8 cellular contexts compared by ENCODE assay signal in the genomic region with DNA sequence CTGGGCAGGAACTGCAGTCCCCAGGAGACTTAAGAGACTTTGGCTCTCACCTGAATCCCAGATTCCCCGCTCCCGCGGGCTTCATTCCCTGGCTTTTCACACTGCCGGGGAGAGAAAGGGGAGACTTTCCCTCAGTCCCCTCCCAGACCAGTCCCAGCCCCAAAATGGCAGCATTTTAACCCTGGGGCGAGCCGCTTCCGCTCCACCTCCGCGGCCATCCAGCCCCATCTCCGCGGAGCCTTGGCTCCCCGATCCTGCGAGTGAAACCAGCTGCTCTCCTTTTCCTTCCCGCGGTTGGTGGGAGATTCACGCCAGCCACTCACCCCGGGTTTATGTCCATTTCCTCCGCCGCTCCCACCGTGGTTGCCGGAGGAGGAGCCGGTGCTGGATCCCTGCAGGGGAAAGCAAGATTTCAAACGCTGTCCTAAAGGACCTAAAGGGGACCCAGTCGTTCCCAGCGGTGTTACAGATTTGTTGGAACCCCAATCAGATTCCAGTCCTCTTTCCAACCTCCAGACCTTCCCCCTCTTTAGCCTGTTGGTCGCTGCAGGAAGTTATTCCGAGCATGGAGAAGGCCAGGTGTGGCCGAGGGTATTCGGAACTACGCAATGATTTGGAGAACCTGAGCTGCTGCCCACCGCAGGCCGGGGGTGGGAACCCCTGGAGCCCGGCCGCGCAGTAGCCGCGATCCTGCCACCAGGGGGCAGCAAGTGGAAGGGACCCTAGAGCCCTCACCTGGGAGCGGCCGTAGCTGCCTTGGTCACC. TPM values are rescaled to one million over a fixed set of nuclear protein-coding genes. Genes with fewer than 3 reads are reported as not detected.
DNase-seq lines count a peak whose midpoint lies in the region; ATAC-seq and TF ChIP-seq lines count a peak whose summit lies in the region.

No MANE protein-coding gene starts in this region.

- no peak for ATAC-seq in HG03280 (IDR thresholded peaks at IDR 0.05; ENCODE audit: unreplicated experiment)

- DNase-seq in NCI-H1417 (lab: John Stamatoyannopoulos, UW) = peak; percentile 58 to 79 (median 76)
- no peak for DNase-seq in NCI-H1417 treated with DMSO at 0.1 percent for 48 hours (lab: John Stamatoyannopoulos, UW)
- DNase-seq in M059J (ENCODE audit: low read depth) = peak; percentile 58
- DNase-seq in T-helper 9 cell = peak; percentile 76
- peak; percentile 5 for DNase-seq in astrocyte of the spinal cord (ENCODE audit: low read depth, low spot score)

- H3K4me2 ChIP-seq in skeletal muscle satellite cell (ENCODE audit: low read length) = peak overlapping the region; percentile 83

- H3K4me3 ChIP-seq in astrocyte of the spinal cord (ENCODE audit: low read depth, low read length) (no peak overlapping the region), iPS-11a (ENCODE audit: low read depth, low read length) (peak overlapping the region; percentile 82), skeletal muscle satellite cell (ENCODE audit: low read length) (peak overlapping the region; percentile 60)

- H3K9ac ChIP-seq in skeletal muscle satellite cell (ENCODE audit: low read depth, low read length) = peak overlapping the region; percentile 20

- in situ Hi-C loops in astrocyte of the spinal cord (cut with HindIII; ENCODE audit: low sequenced_read_pairs) = no loop called here

- H3K36me3 ChIP-seq in skeletal muscle satellite cell (ENCODE audit: insufficient read depth, low read length) = no peaks in the 10 kb centered on the region

- peaks cover 28% of the 10 kb centered on the region for H3K4me1 ChIP-seq in skeletal muscle satellite cell (ENCODE audit: control insufficient read depth, insufficient read depth, low read length)

- H3K27me3 ChIP-seq in skeletal muscle satellite cell (ENCODE audit: control insufficient read depth, insufficient read depth, low read length) = peaks cover 83% of the 10 kb centered on the region

- TF ChIP-seq CTCF in astrocyte of the spinal cord (IDR thresholded peaks at IDR 0.05; ENCODE audit: low read depth, low read length) = peak; percentile 91

- no peaks in the 10 kb centered on the region for H3K9me3 ChIP-seq in skeletal muscle satellite cell (replicated peaks; ENCODE audit: low read length)

RNA-seq across cellular contexts. Expression of gene DMKN, which starts 3.4 kb away (rescaled TPM):
- total RNA-seq in M059J (2014; rRNA removed; shearing (Covaris generic)) = 6.7 and 34.4 TPM in 2 replicates
- total RNA-seq in skeletal muscle satellite cell (2012; rRNA removed) = 9.4 and 14.4 TPM in 2 replicates

RNA-seq across cellular contexts. Expression of gene SBSN, which starts 18.1 kb away (rescaled TPM):
- total RNA-seq in M059J (2014; rRNA removed; shearing (Covaris generic)) = 0.25 and 0.49 TPM in 2 replicates
- 7.4 and 20.3 TPM in 2 replicates for total RNA-seq in skeletal muscle satellite cell (2012; rRNA removed)

RNA-seq across cellular contexts. Expression of gene KRTDAP, which starts 19.8 kb away (rescaled TPM):
- not detected in 2 replicates for total RNA-seq in M059J (2014; rRNA removed; shearing (Covaris generic))
- not detected in 2 replicates for total RNA-seq in skeletal muscle satellite cell (2012; rRNA removed)

RNA-seq across cellular contexts. Expression of gene GAPDHS, which starts 23.2 kb away (rescaled TPM):
- not detected in 2 replicates for total RNA-seq in M059J (2014; rRNA removed; shearing (Covaris generic))
- total RNA-seq in skeletal muscle satellite cell (2012; rRNA removed) = not detected in 2 replicates

RNA-seq across cellular contexts. Expression of gene TMEM147, which starts 35.4 kb away (rescaled TPM):
- total RNA-seq in M059J (2014; rRNA removed; shearing (Covaris generic)) = 106 and 116 TPM in 2 replicates
- 74.8 and 113 TPM in 2 replicates for total RNA-seq in skeletal muscle satellite cell (2012; rRNA removed)
